Comparison of ENCODE assay signal across 24 cellular contexts in the genomic region with DNA sequence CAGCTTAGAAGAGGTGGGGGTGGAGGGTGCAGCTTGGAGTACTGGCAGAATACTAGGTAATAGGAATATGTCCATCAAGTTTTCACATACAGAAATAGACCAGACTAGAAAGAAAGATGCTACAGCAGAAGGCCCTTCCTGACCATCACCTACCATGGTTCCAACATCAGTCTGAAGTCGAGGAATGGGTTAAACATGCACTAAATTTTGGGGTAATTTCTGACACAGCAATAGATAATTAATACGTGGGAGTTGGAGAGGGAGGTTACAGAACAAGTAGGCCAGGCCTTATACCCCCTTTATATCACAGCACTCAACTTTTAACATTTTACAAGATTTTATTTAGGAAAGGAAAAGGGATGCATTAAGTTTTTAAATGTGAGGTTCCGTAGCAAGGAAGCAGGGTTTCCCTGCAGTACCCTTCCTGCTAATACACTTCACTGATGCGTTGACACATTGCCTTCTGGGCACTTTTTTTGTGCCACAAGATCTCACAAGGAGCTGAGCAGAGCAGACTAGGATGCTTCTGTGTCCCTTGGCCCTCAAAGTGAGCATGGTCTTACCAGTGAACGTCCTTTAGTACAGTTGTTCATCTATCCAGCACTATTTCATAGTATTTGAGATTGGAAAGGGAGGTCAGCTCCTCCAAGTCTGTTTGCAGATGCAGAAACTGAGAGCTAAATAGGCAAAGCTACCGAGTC. TPM values are rescaled to one million over a fixed set of nuclear protein-coding genes. Genes with fewer than 3 reads are reported as not detected.
A peak's percentile ranks its signal among the peaks of the same experiment; 100 is the strongest.
DNase-seq lines count a peak whose midpoint lies in the region; ATAC-seq, FAIRE-seq and TF ChIP-seq lines count a peak whose summit lies in the region.
"Had no signal": no experiment of that assay in that cellular context is flagged by ENCODE, and none has a peak within 500 bp of the region (broad histone marks: within the 10 kb centered on the region; RNA-seq: fewer than 3 reads in every experiment).

No MANE protein-coding gene starts in this region.

- H2BK5ac ChIP-seq in H9 (ENCODE audit: insufficient read length, low read length), result no peak overlapping the region

- H2BK15ac ChIP-seq in H9 (ENCODE audit: low read depth, low read length), result no peak overlapping the region

- H2BK12ac ChIP-seq in H9 (ENCODE audit: insufficient read length, low read depth, low read length), result no peak overlapping the region

- no peak for ATAC-seq in GM19351 (IDR thresholded peaks at IDR 0.05; ENCODE audit: unreplicated experiment)

- no peak overlapping the region for H4K5ac ChIP-seq in H9 (ENCODE audit: insufficient read length, low read depth, low read length)

- H4K20me1 ChIP-seq in H9 (ENCODE audit: control insufficient read depth, insufficient read depth, insufficient read length) (no peaks in the 10 kb centered on the region), PC-9 (ENCODE audit: insufficient read depth) (peaks cover 64% of the 10 kb centered on the region), endothelial cell of umbilical vein (replicated peaks; ENCODE audit: control insufficient read depth, extremely low read depth, insufficient read depth, low read length) (peaks cover 3% of the 10 kb centered on the region)

- no peak overlapping the region for H3K9ac ChIP-seq in H9 (ENCODE audit: extremely low read depth, insufficient read length, low read length)
- H3K9ac ChIP-seq in endothelial cell of umbilical vein (replicated peaks; ENCODE audit: extremely low read depth, insufficient read depth, low read length), result no peak overlapping the region
- H3K9ac ChIP-seq: SK-N-SH had no signal

- no peak overlapping the region for H3K4me3 Mint-ChIP-seq in H9
- H3K4me3 Mint-ChIP-seq: CD14-positive monocyte; CD8-positive, alpha-beta memory T cell had no signal

- no peak overlapping the region for H3K18ac ChIP-seq in H9 (ENCODE audit: insufficient read length, low read depth, low read length)

- H3K23me2 ChIP-seq in H9 (ENCODE audit: insufficient read length, low read depth, low read length, poor library complexity, severe bottlenecking), result no peaks in the 10 kb centered on the region

- H3K4me1 ChIP-seq in H9 (ENCODE audit: insufficient read depth, low read length) (peaks cover 9% of the 10 kb centered on the region), PC-9 (replicated peaks; ENCODE audit: insufficient read depth) (peaks cover 35% of the 10 kb centered on the region), endothelial cell of umbilical vein (ENCODE audit: control insufficient read depth, extremely low read depth, insufficient read depth, low read length) (no peaks in the 10 kb centered on the region), vagina (no peaks in the 10 kb centered on the region)
- H3K4me1 ChIP-seq: BE2C had no signal

- no peaks in the 10 kb centered on the region; the same call in 1 of the 2 replicates for H3K27me3 Mint-ChIP-seq in H9 (ENCODE audit: low read depth)
- H3K27me3 Mint-ChIP-seq: CD8-positive, alpha-beta memory T cell had no signal

- H3K27me3 ChIP-seq in H9 (ENCODE audit: insufficient read depth, low read length), result no peaks in the 10 kb centered on the region
- H3K27me3 ChIP-seq in PC-9 (ENCODE audit: insufficient read depth, low read depth), result no peaks in the 10 kb centered on the region
- no peaks in the 10 kb centered on the region for H3K27me3 ChIP-seq in endothelial cell of umbilical vein (ENCODE audit: control insufficient read depth in 2 of 2, insufficient read depth in 2 of 2, low read length in 2 of 2)
- no peaks in the 10 kb centered on the region for H3K27me3 ChIP-seq in vagina
- H3K27me3 ChIP-seq: BE2C had no signal

- TF ChIP-seq POLR2A in endothelial cell of umbilical vein (IDR thresholded peaks at IDR 0.05; ENCODE audit: low read depth, low read length) (no peak), vagina (IDR thresholded peaks at IDR 0.05) (no peak)

- H2BK20ac ChIP-seq in H9 (ENCODE audit: low read depth, low read length, poor library complexity, severe bottlenecking), result no peak overlapping the region

- CTCF ChIA-PET in PC-9 (lab: Charles Lee) (no interaction called here), endothelial cell of umbilical vein (lab: Charles Lee) (no interaction called here)

- no peak overlapping the region for H3K14ac ChIP-seq in H9 (ENCODE audit: insufficient read depth, low read length)

- H3K4me2 ChIP-seq in H9 (ENCODE audit: insufficient read depth, insufficient read length, low read length) (no peak overlapping the region), PC-9 (no peak overlapping the region), endothelial cell of umbilical vein (ENCODE audit: insufficient read depth, low read length) (no peak overlapping the region)
- H3K4me2 ChIP-seq: SK-N-SH had no signal

- intact Hi-C loops in PC-9 (cut with micrococcal nuclease; ENCODE audit: unreplicated experiment) (loop anchor here (10.0 kb wide), 2 partner anchors 140 to 600 kb away; a partner anchor contains a TSS), endothelial cell of umbilical vein (cut with micrococcal nuclease) (no loop called here), vagina (cut with DNase I) (no loop called here)

- H3K36me3 ChIP-seq in PC-9 (ENCODE audit: low read depth) (peaks cover 40% of the 10 kb centered on the region), endothelial cell of umbilical vein (ENCODE audit: control insufficient read depth in 2 of 2, extremely low read depth in 1 of 2, insufficient read depth in 2 of 2, low read length in 2 of 2) (peaks cover 16% of the 10 kb centered on the region in 2 experiments), vagina (peaks cover 0 to 9% of the 10 kb centered on the region in 2 donors)

- H3K27ac ChIP-seq in H9 (ENCODE audit: insufficient read length, low read depth, low read length), result no peak overlapping the region
- peak overlapping the region; percentile 54 for H3K27ac ChIP-seq in PC-9
- H3K27ac ChIP-seq in endothelial cell of umbilical vein (ENCODE audit: insufficient read depth, low read depth, low read length), result no peak overlapping the region
- H3K27ac ChIP-seq in vagina, result no peak overlapping the region
- H3K27ac ChIP-seq: HL-60 had no signal

- FAIRE-seq in endothelial cell of umbilical vein (lab: Jason Lieb, UNC), result no peak
- FAIRE-seq: GM19239 had no signal

- dilution Hi-C loops in endothelial cell of umbilical vein (cut with MboI; ENCODE audit: extremely low pct_ligation_motif_present, low sequenced_read_pairs), result no loop called here

- no peaks in the 10 kb centered on the region for H3K79me1 ChIP-seq in H9 (ENCODE audit: insufficient read depth, low read depth, low read length, poor library complexity, severe bottlenecking)

- H3K79me2 ChIP-seq in H9 (ENCODE audit: insufficient read depth, low read length), result no peaks in the 10 kb centered on the region
- H3K79me2 ChIP-seq in PC-9 (ENCODE audit: low read depth), result peaks cover 18% of the 10 kb centered on the region
- peaks cover 13% of the 10 kb centered on the region for H3K79me2 ChIP-seq in endothelial cell of umbilical vein (ENCODE audit: control insufficient read depth, insufficient read depth, low read length)

- H3K36me3 Mint-ChIP-seq in H9 (ENCODE audit: insufficient read depth in 1 of 3, low read depth in 3 of 3), result peaks cover 2 to 8% (median 5%) of the 10 kb centered on the region in 3 experiments; a peak in 6 of 7 replicates

- H2AFZ ChIP-seq in H9 (ENCODE audit: low read length) (no peak overlapping the region), PC-9 (no peak overlapping the region), endothelial cell of umbilical vein (ENCODE audit: low read depth, low read length) (no peak overlapping the region)

- H3K4ac ChIP-seq in H9 (ENCODE audit: low read depth, low read length), result no peak overlapping the region

- H3T11ph ChIP-seq in H9 (ENCODE audit: low read length), result no peak overlapping the region

- WGBS in H9 (ENCODE audit: extremely low coverage, insufficient read length, low lambda C conversion rate), result no CpG with 5 or more reads among the region's 6 CpGs

- H4K91ac ChIP-seq in H9 (ENCODE audit: insufficient read length, low read depth, low read length), result no peak overlapping the region

- no peaks in the 10 kb centered on the region for H3K9me2 ChIP-seq in PC-9 (ENCODE audit: insufficient read depth)
- H3K9me2 ChIP-seq: SK-N-SH had no signal

- no peaks in the 10 kb centered on the region for H3K9me1 ChIP-seq in endothelial cell of umbilical vein (replicated peaks; ENCODE audit: control insufficient read depth, extremely low read depth, insufficient read depth, low read length)

- peaks cover 100% of the 10 kb centered on the region for H3F3A ChIP-seq in PC-9 (ENCODE audit: insufficient read depth, low read depth)

- no peak overlapping the region for H2AK5ac ChIP-seq in H9 (ENCODE audit: insufficient read length, low read length)

- TF ChIP-seq CTCF in H9 (conservative IDR thresholded peaks at IDR 0.05) (no peak), PC-9 (conservative IDR thresholded peaks at IDR 0.05) (no peak; the same call in 1 of the 2 replicates), endothelial cell of umbilical vein (IDR thresholded peaks at IDR 0.05; ENCODE audit: extremely low read depth in 1 of 2, insufficient read depth in 1 of 2, low read depth in 1 of 2, low read length in 2 of 2) (no peak), vagina (IDR thresholded peaks at IDR 0.05) (no peak)

- no peaks in the 10 kb centered on the region for H3K9me3 Mint-ChIP-seq in H9
- H3K9me3 Mint-ChIP-seq: CD8-positive, alpha-beta memory T cell had no signal

- BruUV-seq in PC-9 (replicated peaks; lab: Mats Ljungman, UMichigan), result no TSS peak
- BruUV-seq in endothelial cell of umbilical vein (replicated peaks; lab: Mats Ljungman, UMichigan), result no TSS peak

- H4K8ac ChIP-seq in H9 (replicated peaks; ENCODE audit: insufficient read length, low read depth, low read length), result no peak overlapping the region

- H3K9me3 ChIP-seq in H9 (ENCODE audit: control insufficient read depth, low read depth, low read length), result no peaks in the 10 kb centered on the region
- H3K9me3 ChIP-seq in PC-9 (ENCODE audit: insufficient read depth, low read depth), result no peaks in the 10 kb centered on the region
- no peaks in the 10 kb centered on the region for H3K9me3 ChIP-seq in endothelial cell of umbilical vein (replicated peaks; ENCODE audit: control insufficient read depth, insufficient read depth, low read length)
- H3K9me3 ChIP-seq in vagina, result no peaks in the 10 kb centered on the region
- H3K9me3 ChIP-seq: BE2C, SK-N-SH had no signal

- H3K4me3 ChIP-seq in PC-9, result no peak overlapping the region
- H3K4me3 ChIP-seq in endothelial cell of umbilical vein (replicated peaks in 1 of 3; ENCODE audit: insufficient read depth in 1 of 3, low read depth in 1 of 3, low read length in 3 of 3), result no peak overlapping the region
- no peak overlapping the region for H3K4me3 ChIP-seq in vagina

- H3K23ac ChIP-seq in H9 (ENCODE audit: insufficient read length, low read depth, low read length), result no peak overlapping the region

- POLR2A ChIA-PET in PC-9 (lab: Charles Lee; ENCODE audit: unreplicated experiment) (interaction anchor here (0.6 to 0.7 kb wide), 2 partner anchors 306 to 510 kb away, joined by 3 to 16 read pairs; no protein-coding TSS in a partner anchor), endothelial cell of umbilical vein (lab: Charles Lee) (no interaction called here)

- peak; percentile 4 for DNase-seq in H9
- peak in 1 of 2 experiments; percentile 46 for DNase-seq in PC-9
- no peak for DNase-seq in endothelial cell of umbilical vein (ENCODE audit: low read depth, low spot score)
- DNase-seq in vagina (ENCODE audit: extremely low spot score in 2 of 2), result peak; percentile 7 to 27
- no peak for DNase-seq in NCI-H82 treated with DMSO at 0.1 percent for 48 hours (lab: John Stamatoyannopoulos, UW; ENCODE audit: unreplicated experiment)
- no peak for DNase-seq in NCI-H2107 treated with DMSO at 0.1 percent for 48 hours (lab: John Stamatoyannopoulos, UW; ENCODE audit: unreplicated experiment)
- DNase-seq: BE2C; Calu3; CD8-positive, alpha-beta memory T cell; Karpas-422; NCI-H1092; NCI-H1417 treated with DMSO at 0.1 percent for 48 hours; NCI-H1694 treated with DMSO at 0.1 percent for 48 hours; NCI-H2081; NCI-H2171; NCI-H345; NCI-H524; NCI-H748 treated with DMSO at 0.1 percent for 48 hours; SK-N-SH; SW 1271 had no signal

- no peak overlapping the region for H3K56ac ChIP-seq in H9 (ENCODE audit: insufficient read length, low read depth, low read length)

- no peak overlapping the region for H3K27ac Mint-ChIP-seq in H9
- H3K27ac Mint-ChIP-seq: CD14-positive monocyte had no signal

- H2BK120ac ChIP-seq in H9 (ENCODE audit: low read depth, low read length, poor library complexity, severe bottlenecking), result no peak overlapping the region

- peaks cover 19 to 25% of the 10 kb centered on the region in 2 experiments for H3K4me1 Mint-ChIP-seq in H9
- H3K4me1 Mint-ChIP-seq: CD8-positive, alpha-beta memory T cell had no signal

RNA-seq across cellular contexts. Expression of a gene that starts 50.8 kb away (rescaled TPM):
- total RNA-seq in H9 (2021) (1.2 and 1.4 TPM in 2 replicates), PC-9 (2021) (42.4 and 47.4 TPM in 2 replicates), endothelial cell of umbilical vein (12.7 and 14.5 TPM in 2 replicates), vagina (9.1 TPM)
- 1.2 and 1.5 TPM in 2 replicates for polyA plus RNA-seq in endothelial cell of umbilical vein
- 1.0 and 1.3 TPM in 2 replicates for polyA plus RNA-seq in endothelial cell of umbilical vein (2011; cell fraction: cytosol; rRNA removed)
- 15.9 and 18.5 TPM in 2 replicates for polyA plus RNA-seq in endothelial cell of umbilical vein (2011; cell fraction: nucleus; rRNA removed)
- 0.82 and 1.2 TPM in 2 replicates for polyA plus RNA-seq in endothelial cell of umbilical vein (2012)
- 12.0 and 16.2 TPM in 2 replicates for polyA minus RNA-seq in endothelial cell of umbilical vein
- 1.5 TPM for polyA minus RNA-seq in endothelial cell of umbilical vein (2011; cell fraction: cytosol; rRNA and poly(A)+ RNA removed)
- 47.8 and 76.6 TPM in 2 replicates for polyA minus RNA-seq in endothelial cell of umbilical vein (2011; cell fraction: nucleus; rRNA and poly(A)+ RNA removed)

Comparison
In these comparisons a context has a peak if more than half of its experiments do, and no peak if none do; other contexts are left out.
1. DNase-seq: peak in H9 (single experiment) and vagina (2 of 2); none in endothelial cell of umbilical vein (single experiment), NCI-H82 treated with DMSO at 0.1 percent for 48 hours (single experiment) and NCI-H2107 treated with DMSO at 0.1 percent for 48 hours (single experiment).